In the genomic region with DNA sequence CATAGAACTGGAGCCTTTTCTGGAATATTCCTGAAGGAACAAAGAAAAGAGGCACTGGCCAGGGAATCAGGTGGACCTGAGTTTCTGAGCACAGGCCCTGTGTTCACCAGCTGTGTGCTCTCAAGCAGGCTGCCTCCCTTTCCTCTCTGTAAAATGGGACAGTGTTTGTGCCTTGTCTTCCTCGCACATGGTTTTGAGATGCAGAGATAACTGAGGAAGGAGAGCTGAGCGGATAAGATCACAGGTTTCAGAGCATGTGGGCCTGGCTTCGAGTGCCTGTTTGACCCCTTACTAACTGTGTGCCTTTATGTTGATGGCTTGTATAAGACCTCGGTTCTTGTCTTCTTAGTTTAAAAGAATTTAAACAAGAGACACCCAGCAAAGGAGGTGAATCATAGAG, we compare ENCODE assay signal across 1 cellular context.
TF ChIP-seq lines count a peak whose summit lies in the region.

No MANE protein-coding gene starts in this region.

TF ChIP-seq in H1, 55 proteins besides CTCF, POLR2A, EP300 and RAD21:
- TF ChIP-seq, protein P1, sequence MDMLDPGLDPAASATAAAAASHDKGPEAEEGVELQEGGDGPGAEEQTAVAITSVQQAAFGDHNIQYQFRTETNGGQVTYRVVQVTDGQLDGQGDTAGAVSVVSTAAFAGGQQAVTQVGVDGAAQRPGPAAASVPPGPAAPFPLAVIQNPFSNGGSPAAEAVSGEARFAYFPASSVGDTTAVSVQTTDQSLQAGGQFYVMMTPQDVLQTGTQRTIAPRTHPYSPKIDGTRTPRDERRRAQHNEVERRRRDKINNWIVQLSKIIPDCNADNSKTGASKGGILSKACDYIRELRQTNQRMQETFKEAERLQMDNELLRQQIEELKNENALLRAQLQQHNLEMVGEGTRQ (IDR thresholded peaks at IDR 0.05; ENCODE audit: low read length), result no peak
- TF ChIP-seq CREB1 (IDR thresholded peaks at IDR 0.05) (no peak), TEAD4 (IDR thresholded peaks at IDR 0.05; ENCODE audit: low read depth, low read length) (no peak), KDM5A (IDR thresholded peaks at IDR 0.05; ENCODE audit: low read length) (no peak), MAFK (IDR thresholded peaks at IDR 0.05; ENCODE audit: low read depth, low read length) (no peak), KDM4A (IDR thresholded peaks at IDR 0.05; ENCODE audit: low read depth, low read length, severe bottlenecking) (no peak), CBX5 (IDR thresholded peaks at IDR 0.05; ENCODE audit: low read depth, low read length) (no peak)
- TF ChIP-seq, protein P2, sequence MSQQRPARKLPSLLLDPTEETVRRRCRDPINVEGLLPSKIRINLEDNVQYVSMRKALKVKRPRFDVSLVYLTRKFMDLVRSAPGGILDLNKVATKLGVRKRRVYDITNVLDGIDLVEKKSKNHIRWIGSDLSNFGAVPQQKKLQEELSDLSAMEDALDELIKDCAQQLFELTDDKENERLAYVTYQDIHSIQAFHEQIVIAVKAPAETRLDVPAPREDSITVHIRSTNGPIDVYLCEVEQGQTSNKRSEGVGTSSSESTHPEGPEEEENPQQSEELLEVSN (IDR thresholded peaks at IDR 0.05), result no peak
